ENCODE assay signal across 6 cellular contexts in genomic region chr22:20117656-20118571, GRCh38. TPM values are rescaled to one million over a fixed set of nuclear protein-coding genes. Genes with fewer than 3 reads are reported as not detected.
DNase-seq lines count a peak whose midpoint lies in the region; ATAC-seq and TF ChIP-seq lines count a peak whose summit lies in the region.

No MANE protein-coding gene starts in this region.

- H3K4me1 ChIP-seq in right lobe of liver (peaks cover 0 to 24% (median 11%) of the 10 kb centered on the region in 4 donors), thymus (ENCODE audit: control insufficient read depth, insufficient read depth, low read length) (peaks cover 16% of the 10 kb centered on the region)

- peak; percentile 21 for ATAC-seq in GM18907 (IDR thresholded peaks at IDR 0.05; ENCODE audit: unreplicated experiment)
- peak; percentile 13 for ATAC-seq in HG03565 (IDR thresholded peaks at IDR 0.05; ENCODE audit: unreplicated experiment)
- peak in 1 of 4 donors; percentile 1 for ATAC-seq in right lobe of liver

- H3K4me3 ChIP-seq in right lobe of liver (peak overlapping the region; percentile 73 to 92 (median 81)), thymus (ENCODE audit: low read length) (peak overlapping the region; percentile 91)

- TF ChIP-seq CTCF in right lobe of liver (IDR thresholded peaks at IDR 0.05), result no peak

- intact Hi-C loops in right lobe of liver (cut with DNase I), result loop anchor here (10.0 kb wide), 1 partner anchor 143 kb away; no protein-coding TSS in a partner anchor

- TF ChIP-seq POLR2A in right lobe of liver (IDR thresholded peaks at IDR 0.05), result no peak

- H3K27me3 ChIP-seq in right lobe of liver (no peaks in the 10 kb centered on the region), thymus (ENCODE audit: control insufficient read depth, insufficient read depth) (no peaks in the 10 kb centered on the region)

- H3K36me3 ChIP-seq in right lobe of liver (peaks cover 0 to 53% (median 12%) of the 10 kb centered on the region in 4 donors), thymus (ENCODE audit: control insufficient read depth, insufficient read depth) (peaks cover 66% of the 10 kb centered on the region)

- DNase-seq in activated gamma-delta T cell (lab: John Stamatoyannopoulos, UW), result peak; percentile 48
- DNase-seq in right lobe of liver, result peak in 2 of 3 donors; percentile 53 to 66
- DNase-seq in effector CD4-positive, alpha-beta T cell, result no peak

- H3K27ac ChIP-seq in right lobe of liver, result peak overlapping the region in 1 of 3 donors; percentile 60
- H3K27ac ChIP-seq in thymus (ENCODE audit: low read depth), result peak overlapping the region; percentile 66

- WGBS in right lobe of liver (ENCODE audit: insufficient coverage, low coverage, low lambda C conversion rate, missing lambda C conversion rate), result 0% methylated on average over 28 of the region's 65 CpGs
- WGBS in thymus, result 2% methylated on average over 65 of the region's 65 CpGs

- H3K9me3 ChIP-seq in right lobe of liver (no peaks in the 10 kb centered on the region), thymus (ENCODE audit: control insufficient read depth) (no peaks in the 10 kb centered on the region)

RNA-seq across cellular contexts. Expression of gene TRMT2A, which starts 0.9 kb away (rescaled TPM):
- 10 to 100 TPM; 26.9 to 54.6 (median 29.1) TPM for total RNA-seq in right lobe of liver
- polyA plus RNA-seq in thymus, result 92.4 TPM

RNA-seq across cellular contexts. Expression of gene RANBP1, which starts 2.0 kb away (rescaled TPM):
- total RNA-seq in right lobe of liver, result 100 to 1,000 TPM in 2 of 6 experiments, 10 to 100 TPM in 4; 39.5 to 224 (median 52.2) TPM
- 78.9 TPM for polyA plus RNA-seq in thymus

RNA-seq across cellular contexts. Expression of gene ZDHHC8, which starts 13.7 kb away (rescaled TPM):
- 10 to 100 TPM; 11.4 to 39.0 (median 28.7) TPM for total RNA-seq in right lobe of liver
- polyA plus RNA-seq in thymus, result 35.1 TPM

RNA-seq across cellular contexts. Expression of gene CCDC188, which starts 32.9 kb away (rescaled TPM):
- total RNA-seq in right lobe of liver, result not detected
- 0.84 TPM for polyA plus RNA-seq in thymus

RNA-seq across cellular contexts. Expression of gene DGCR8, which starts 37.9 kb away (rescaled TPM):
- 10 to 100 TPM; 11.4 to 27.2 (median 16.1) TPM for total RNA-seq in right lobe of liver
- polyA plus RNA-seq in thymus, result 22.5 TPM
